18 cellular contexts compared by ENCODE assay signal in genomic region chr16:69917311-69917710, GRCh38. TPM values are rescaled to one million over a fixed set of nuclear protein-coding genes. Genes with fewer than 3 reads are reported as not detected.
A peak's percentile ranks its signal among the peaks of the same experiment; 100 is the strongest.
DNase-seq lines count a peak whose midpoint lies in the region; ATAC-seq, FAIRE-seq and TF ChIP-seq lines count a peak whose summit lies in the region.
"Had no signal": no experiment of that assay in that cellular context is flagged by ENCODE, and none has a peak within 500 bp of the region (broad histone marks: within the 10 kb centered on the region; RNA-seq: fewer than 3 reads in every experiment).

No MANE protein-coding gene starts in this region.

- no peak overlapping the region for H3K9ac ChIP-seq in mammary epithelial cell (ENCODE audit: insufficient read depth, low read length)

- H3K79me2 ChIP-seq in mammary epithelial cell (ENCODE audit: insufficient read depth, low read length): no peaks in the 10 kb centered on the region

- no peak for DNase-seq in HTR-8/SVneo (ENCODE audit: insufficient read length, low spot score)
- DNase-seq in mammary epithelial cell: no peak
- DNase-seq in stimulated activated naive CD4-positive, alpha-beta T cell (lab: John Stamatoyannopoulos, UW): no peak
- DNase-seq in cerebellar cortex (ENCODE audit: low spot score): no peak
- DNase-seq in stimulated activated effector memory CD8-positive, alpha-beta T cell treated with anti-CD3 and anti-CD28 coated beads, Interleukin-12 subunit alpha, Interleukin-12 subunit beta, amount 100 ng/mL, for 72 hours (ENCODE audit: low spot score in 2 of 2): no peak
- DNase-seq: NCI-H1048; NCI-H446; occipital lobe; stimulated activated CD4-positive, alpha-beta T cell treated with anti-CD3 and anti-CD28 coated beads, Interleukin-4, amount 100 ng/mL, for 1 hour had no signal

- peak; percentile 62 for FAIRE-seq in HTR-8/SVneo (lab: Jason Lieb, UNC)
- FAIRE-seq: HepG2, TTC549 had no signal

- in situ Hi-C loops in mammary epithelial cell (cut with MboI; ENCODE audit: low sequenced_read_pairs in 2 of 2): no loop called here

- H4K20me1 ChIP-seq in mammary epithelial cell (ENCODE audit: insufficient read depth, low read length): no peaks in the 10 kb centered on the region

- WGBS in mammary epithelial cell (ENCODE audit: low coverage, missing lambda C conversion rate): 100% methylated on average over 1 of the region's 1 CpG
- WGBS in mesodermal cell (ENCODE audit: insufficient coverage in 2 of 2), 2 experiments: 75 to 83% methylated on average over 1 of the region's 1 CpG

- no peaks in the 10 kb centered on the region for H3K9me3 ChIP-seq in mammary epithelial cell (replicated peaks; ENCODE audit: insufficient read depth, low read length)
- no peaks in the 10 kb centered on the region for H3K9me3 ChIP-seq in mesodermal cell (ENCODE audit: control insufficient read depth, low read length)

- H3K4me1 ChIP-seq in mammary epithelial cell (ENCODE audit: insufficient read depth, low read length): peaks cover 16% of the 10 kb centered on the region
- peaks cover 19% of the 10 kb centered on the region for H3K4me1 ChIP-seq in mesodermal cell (ENCODE audit: control insufficient read depth, insufficient read depth, low read length, poor library complexity, severe bottlenecking)

- H3K4me3 Mint-ChIP-seq in stimulated activated effector memory CD8-positive, alpha-beta T cell treated with anti-CD3 and anti-CD28 coated beads, Interleukin-12 subunit alpha, Interleukin-12 subunit beta, amount 100 ng/mL, for 72 hours: no peak overlapping the region
- H3K4me3 Mint-ChIP-seq: CD14-positive monocyte; stimulated activated naive CD8-positive, alpha-beta T cell treated with anti-CD3 and anti-CD28 coated beads, Interleukin-15, Interleukin-2, amounts not matched to agents 100 ng/mL and 50 ng/mL, for 24 hours had no signal

- no peaks in the 10 kb centered on the region for H3K9me3 Mint-ChIP-seq in stimulated activated effector memory CD8-positive, alpha-beta T cell treated with anti-CD3 and anti-CD28 coated beads, Interleukin-12 subunit alpha, Interleukin-12 subunit beta, amount 100 ng/mL, for 72 hours
- H3K9me3 Mint-ChIP-seq: activated naive CD4-positive, alpha-beta T cell treated with anti-CD3 and anti-CD28 coated beads, Interleukin-2, amount 50 U/mL, for 72 hours; CD14-positive monocyte; stimulated activated naive CD8-positive, alpha-beta T cell treated with anti-CD3 and anti-CD28 coated beads, Interleukin-15, Interleukin-2, amounts not matched to agents 100 ng/mL and 50 ng/mL, for 24 hours had no signal

- dilution Hi-C loops in mammary epithelial cell (cut with HindIII; ENCODE audit: low sequenced_read_pairs): no loop called here

- H2AFZ ChIP-seq in mammary epithelial cell (ENCODE audit: low read depth, low read length): peak overlapping the region; percentile 77

- H3K27ac Mint-ChIP-seq in stimulated activated effector memory CD8-positive, alpha-beta T cell treated with anti-CD3 and anti-CD28 coated beads, Interleukin-12 subunit alpha, Interleukin-12 subunit beta, amount 100 ng/mL, for 72 hours: no peak overlapping the region
- H3K27ac Mint-ChIP-seq: stimulated activated naive CD8-positive, alpha-beta T cell treated with anti-CD3 and anti-CD28 coated beads, Interleukin-15, Interleukin-2, amounts not matched to agents 100 ng/mL and 50 ng/mL, for 24 hours had no signal

- CTCF ChIA-PET in mammary epithelial cell (lab: Charles Lee; ENCODE audit: low non-redundant PET): interaction anchor here (1.0 kb wide), 1 partner anchor 13 kb away, joined by 4 read pairs; no protein-coding TSS in a partner anchor

- TF ChIP-seq CTCF in mammary epithelial cell (conservative IDR thresholded peaks at IDR 0.05 in 1 of 2, IDR thresholded peaks at IDR 0.05 in 1 of 2; ENCODE audit: extremely low read depth in 1 of 2, insufficient read depth in 1 of 2, low read depth in 1 of 2, low read length in 2 of 2): no peak

- no peaks in the 10 kb centered on the region for H3K27me3 ChIP-seq in mammary epithelial cell (ENCODE audit: insufficient read depth, low read length)

- no TSS peak for BruUV-seq in mammary epithelial cell (replicated peaks; lab: Mats Ljungman, UMichigan)

- peak overlapping the region; percentile 83 for H3K4me2 ChIP-seq in mammary epithelial cell (ENCODE audit: insufficient read depth, low read depth, low read length)

- peaks cover 46% of the 10 kb centered on the region for H3K36me3 Mint-ChIP-seq in stimulated activated effector memory CD8-positive, alpha-beta T cell treated with anti-CD3 and anti-CD28 coated beads, Interleukin-12 subunit alpha, Interleukin-12 subunit beta, amount 100 ng/mL, for 72 hours
- H3K36me3 Mint-ChIP-seq: activated naive CD4-positive, alpha-beta T cell treated with anti-CD3 and anti-CD28 coated beads, Interleukin-2, amount 50 U/mL, for 72 hours had no signal

- ATAC-seq in HG03432 (IDR thresholded peaks at IDR 0.05; ENCODE audit: unreplicated experiment): no peak
- no peak for ATAC-seq in stimulated activated effector memory CD8-positive, alpha-beta T cell treated with anti-CD3 and anti-CD28 coated beads, Interleukin-12 subunit alpha, Interleukin-12 subunit beta, amount 100 ng/mL, for 72 hours
- ATAC-seq: activated naive CD4-positive, alpha-beta T cell treated with anti-CD3 and anti-CD28 coated beads, Interleukin-2, amount 50 U/mL, for 72 hours; HepG2 had no signal

- H3K4me3 ChIP-seq in mammary epithelial cell (replicated peaks in 1 of 3; ENCODE audit: insufficient read depth in 1 of 3, low read depth in 2 of 3, low read length in 3 of 3) (no peak overlapping the region), mesodermal cell (ENCODE audit: extremely low read depth, insufficient read depth, low read length, poor library complexity, severe bottlenecking) (no peak overlapping the region)
- H3K4me3 ChIP-seq: lung had no signal

- intact Hi-C loops in mammary epithelial cell (cut with micrococcal nuclease): no loop called here

- no peak overlapping the region for H3K27ac ChIP-seq in mammary epithelial cell (ENCODE audit: insufficient read depth, low read depth, low read length)
- H3K27ac ChIP-seq in mesodermal cell (ENCODE audit: low read depth, low read length, severe bottlenecking): peak overlapping the region; percentile 93
- H3K27ac ChIP-seq in temporal lobe (ENCODE audit: low read depth, low read length): peak overlapping the region; percentile 46

- peaks cover 3% of the 10 kb centered on the region for H3K36me3 ChIP-seq in mammary epithelial cell (ENCODE audit: insufficient read depth, low read length)
- no peaks in the 10 kb centered on the region for H3K36me3 ChIP-seq in mesodermal cell (ENCODE audit: control insufficient read depth, insufficient read depth, low read length)

- H3K4me1 Mint-ChIP-seq in stimulated activated effector memory CD8-positive, alpha-beta T cell treated with anti-CD3 and anti-CD28 coated beads, Interleukin-12 subunit alpha, Interleukin-12 subunit beta, amount 100 ng/mL, for 72 hours: peaks cover 3% of the 10 kb centered on the region
- H3K4me1 Mint-ChIP-seq: CD14-positive monocyte had no signal

RNA-seq across cellular contexts. Expression of gene CLEC18A, which starts 33.8 kb away (rescaled TPM):
- total RNA-seq in mammary epithelial cell (1 to 10 TPM in 1 of 2 donors, under 1 TPM in 1; 0.45 to 1.0 TPM), temporal lobe (0.74 TPM)
- 0.07 TPM for polyA plus RNA-seq in mammary epithelial cell
- polyA minus RNA-seq in mammary epithelial cell: not detected
- polyA plus RNA-seq in mesodermal cell (2013, experiment 1 of 2): 1.5 TPM
- 1.7 TPM for polyA plus RNA-seq in mesodermal cell (2013, experiment 2 of 2)
- total RNA-seq: occipital lobe had no signal
- polyA plus RNA-seq: CD14-positive monocyte had no signal
